Comparison of ENCODE assay signal across 21 cellular contexts in the genomic region with DNA sequence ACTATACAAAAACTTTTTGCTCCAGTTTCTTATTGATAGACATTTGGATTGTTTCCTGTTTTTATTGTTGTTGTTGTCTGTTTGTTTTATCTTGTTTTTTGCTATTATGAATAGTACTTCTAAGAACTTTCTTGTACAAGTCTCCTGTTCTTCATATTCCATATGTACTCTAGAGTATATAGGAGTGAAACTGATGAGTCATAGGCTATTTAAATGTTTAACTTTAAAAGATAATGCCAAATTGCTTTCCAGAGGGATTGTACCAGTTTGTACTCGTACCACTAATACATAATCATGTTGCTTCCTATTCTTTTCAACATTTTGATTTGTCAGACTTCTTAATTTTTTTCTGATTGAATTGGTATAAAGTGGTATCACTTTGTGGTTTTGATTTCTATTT. TPM values are rescaled to one million over a fixed set of nuclear protein-coding genes. Genes with fewer than 3 reads are reported as not detected.
"Had no signal": no experiment of that assay in that cellular context is flagged by ENCODE, and none has a peak within 500 bp of the region (broad histone marks: within the 10 kb centered on the region; RNA-seq: fewer than 3 reads in every experiment).

No MANE protein-coding gene starts in this region.

- H3K36me3 ChIP-seq: neutrophil, right lobe of liver had no signal

- H3K27me3 ChIP-seq: heart left ventricle, neutrophil, right lobe of liver, spleen, testis, transverse colon had no signal

- FAIRE-seq: endometrium had no signal

- H3K27ac ChIP-seq: heart left ventricle, neutrophil, psoas muscle, right lobe of liver, spleen, testis, transverse colon had no signal

- H3K4me1 ChIP-seq: heart left ventricle, psoas muscle, right lobe of liver, spleen, testis, transverse colon had no signal

- H3K4me3 ChIP-seq: heart left ventricle, psoas muscle, right lobe of liver, spleen, testis, transverse colon had no signal

- DNase-seq: effector memory CD4-positive, alpha-beta T cell; foreskin melanocyte; heart left ventricle; hippocampal formation; islet precursor cell; left ventricle myocardium superior; naive thymus-derived CD8-positive, alpha-beta T cell; psoas muscle; retina; right lobe of liver; spleen; stimulated activated CD4-positive, alpha-beta T cell treated with anti-CD3 and anti-CD28 coated beads, Interleukin-15, amount 100 ng/mL, for 24 hours; stimulated activated CD4-positive, alpha-beta T cell treated with anti-CD3 and anti-CD28 coated beads, Interleukin-1b, Interleukin-23, amount 100 ng/mL, for 48 hours; stimulated activated CD4-positive, alpha-beta T cell treated with anti-CD3 and anti-CD28 coated beads, Interleukin-4, amount 100 ng/mL, for 4 hours; stimulated activated naive B cell treated with anti-CD40 and anti-IgM and Interleukin-4, amounts not matched to agents 10 μg/mL and 1 μg/mL and 100 μg/mL, for 72 hours; stimulated activated naive CD8-positive, alpha-beta T cell treated with anti-CD3 and anti-CD28 coated beads, Interleukin-15, amount 100 ng/mL, for 72 hours; testis; transverse colon had no signal

- H3K9me3 ChIP-seq: testis had no signal

RNA-seq across cellular contexts. Expression of gene LRRC49, which starts 19.6 kb away (rescaled TPM):
- total RNA-seq: naive thymus-derived CD8-positive, alpha-beta T cell had no signal
- polyA plus RNA-seq: naive thymus-derived CD8-positive, alpha-beta T cell had no signal

RNA-seq across cellular contexts. Expression of gene THAP10, which starts 20.0 kb away (rescaled TPM):
- total RNA-seq: naive thymus-derived CD8-positive, alpha-beta T cell had no signal
- polyA plus RNA-seq: naive thymus-derived CD8-positive, alpha-beta T cell had no signal

RNA-seq across cellular contexts. Expression of gene LARP6, which starts 58.2 kb away (rescaled TPM):
- total RNA-seq: mononuclear cell had no signal
